Comparison of ENCODE assay signal across 21 cellular contexts in the genomic region with DNA sequence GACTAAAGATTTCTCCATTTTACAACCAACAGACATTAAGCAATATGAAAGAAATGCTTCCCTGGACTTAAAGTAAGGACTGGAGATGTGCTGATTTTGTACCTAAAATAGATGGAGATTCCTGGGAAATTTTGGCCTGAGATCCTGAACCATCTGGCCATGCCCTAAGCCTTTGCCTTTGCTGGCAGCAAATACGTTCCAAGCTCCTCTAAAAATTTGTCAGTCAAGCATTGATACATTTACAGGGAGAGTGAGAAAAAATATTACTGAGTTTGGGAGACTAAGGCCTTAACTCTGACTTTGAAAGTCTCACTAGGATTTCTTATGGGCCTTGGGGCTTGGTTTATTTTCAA.
"Had no signal": no experiment of that assay in that cellular context is flagged by ENCODE, and none has a peak within 500 bp of the region (broad histone marks: within the 10 kb centered on the region; RNA-seq: fewer than 3 reads in every experiment).

No MANE protein-coding gene starts in this region.

- H3K79me2 ChIP-seq: hepatocyte had no signal

- H3K36me3 ChIP-seq: left ventricle myocardium inferior, neutrophil, spleen, tibial artery, upper lobe of left lung, uterus had no signal

- H3K4me1 ChIP-seq: uterus had no signal

- H3K27me3 ChIP-seq: foreskin keratinocyte, hepatocyte, neutrophil, spleen, upper lobe of left lung, uterus had no signal

- H3K9me3 Mint-ChIP-seq: dendritic cell treated with granulocyte-macrophage colony-stimulating factor and Interleukin-4, amounts not matched to agents 40 ng/mL and 50 ng/mL, for 4 days; naive B cell; stimulated activated memory B cell treated with anti-CD40 and anti-IgM and Interleukin-4, amounts not matched to agents 10 μg/mL and 1 μg/mL and 100 μg/mL, for 72 hours; stimulated activated naive CD8-positive, alpha-beta T cell treated with anti-CD3 and anti-CD28 coated beads, Interleukin-15, Interleukin-2, amounts not matched to agents 100 ng/mL and 50 ng/mL, for 24 hours had no signal

- H3K4me3 Mint-ChIP-seq: dendritic cell treated with granulocyte-macrophage colony-stimulating factor and Interleukin-4, amounts not matched to agents 40 ng/mL and 50 ng/mL, for 4 days; naive B cell; stimulated activated memory B cell treated with anti-CD40 and anti-IgM and Interleukin-4, amounts not matched to agents 10 μg/mL and 1 μg/mL and 100 μg/mL, for 72 hours; stimulated activated naive CD8-positive, alpha-beta T cell treated with anti-CD3 and anti-CD28 coated beads, Interleukin-15, Interleukin-2, amounts not matched to agents 100 ng/mL and 50 ng/mL, for 24 hours had no signal

- H3K27ac ChIP-seq: hepatocyte, left ventricle myocardium inferior, neutrophil, tibial artery, upper lobe of left lung, uterus had no signal

- H3K27me3 Mint-ChIP-seq: dendritic cell treated with granulocyte-macrophage colony-stimulating factor and Interleukin-4, amounts not matched to agents 40 ng/mL and 50 ng/mL, for 4 days had no signal

- ATAC-seq: left cardiac atrium; sciatic nerve; stimulated activated memory B cell treated with anti-CD40 and anti-IgM and Interleukin-4, amounts not matched to agents 10 μg/mL and 1 μg/mL and 100 μg/mL, for 72 hours had no signal

- H3K27ac Mint-ChIP-seq: dendritic cell treated with granulocyte-macrophage colony-stimulating factor and Interleukin-4, amounts not matched to agents 40 ng/mL and 50 ng/mL, for 4 days; naive B cell; stimulated activated memory B cell treated with anti-CD40 and anti-IgM and Interleukin-4, amounts not matched to agents 10 μg/mL and 1 μg/mL and 100 μg/mL, for 72 hours; stimulated activated naive CD8-positive, alpha-beta T cell treated with anti-CD3 and anti-CD28 coated beads, Interleukin-15, Interleukin-2, amounts not matched to agents 100 ng/mL and 50 ng/mL, for 24 hours had no signal

- H3K4me2 ChIP-seq: hepatocyte had no signal

- H3K4me3 ChIP-seq: hepatocyte, left ventricle myocardium inferior, lung, spleen, tibial artery, upper lobe of left lung, uterus had no signal

- H3K9me3 ChIP-seq: left ventricle myocardium inferior, neutrophil, spleen, tibial artery, upper lobe of left lung, uterus had no signal

- H3K36me3 Mint-ChIP-seq: stimulated activated memory B cell treated with anti-CD40 and anti-IgM and Interleukin-4, amounts not matched to agents 10 μg/mL and 1 μg/mL and 100 μg/mL, for 72 hours had no signal

- DNase-seq: head of caudate nucleus; kidney; left cardiac atrium; left ventricle myocardium inferior; mesendoderm; naive B cell; spleen; stimulated activated CD4-positive, alpha-beta T cell treated with anti-CD3 and anti-CD28 coated beads, Interleukin-15, amount 100 ng/mL, for 24 hours; stimulated activated CD4-positive, alpha-beta T cell treated with anti-CD3 and anti-CD28 coated beads, Interleukin-1b, Interleukin-23, amount 100 ng/mL, for 48 hours; stimulated activated CD4-positive, alpha-beta T cell treated with anti-CD3 and anti-CD28 coated beads, Interleukin-4, amount 100 ng/mL, for 24 hours; tibial artery; upper lobe of left lung; uterus had no signal

- H2AFZ ChIP-seq: hepatocyte had no signal
